ENCODE assay signal across 1 cellular context in the genomic region with DNA sequence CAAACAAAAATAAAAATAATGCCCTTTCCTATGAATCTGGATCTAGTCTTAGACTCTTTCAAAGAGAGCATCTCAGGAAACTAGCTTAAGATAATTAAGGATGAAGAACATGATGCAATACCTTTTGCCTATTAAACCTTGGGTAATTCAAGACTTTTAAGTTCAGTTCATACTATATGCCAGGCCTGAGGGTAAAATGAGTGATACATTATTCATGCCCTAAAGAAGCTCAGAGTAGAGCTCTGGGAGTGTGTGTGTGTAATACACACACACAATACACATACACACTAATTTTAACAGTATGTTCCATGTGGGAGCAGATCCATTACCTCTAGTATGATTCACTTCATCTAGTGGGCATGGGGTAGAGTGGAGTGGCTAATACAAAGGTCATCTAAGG.
TF ChIP-seq lines count a peak whose summit lies in the region.

No MANE protein-coding gene starts in this region.

TF ChIP-seq in SK-N-SH, 30 proteins besides CTCF, POLR2A, EP300 and RAD21 (continued from another document):
- TF ChIP-seq, protein P1, sequence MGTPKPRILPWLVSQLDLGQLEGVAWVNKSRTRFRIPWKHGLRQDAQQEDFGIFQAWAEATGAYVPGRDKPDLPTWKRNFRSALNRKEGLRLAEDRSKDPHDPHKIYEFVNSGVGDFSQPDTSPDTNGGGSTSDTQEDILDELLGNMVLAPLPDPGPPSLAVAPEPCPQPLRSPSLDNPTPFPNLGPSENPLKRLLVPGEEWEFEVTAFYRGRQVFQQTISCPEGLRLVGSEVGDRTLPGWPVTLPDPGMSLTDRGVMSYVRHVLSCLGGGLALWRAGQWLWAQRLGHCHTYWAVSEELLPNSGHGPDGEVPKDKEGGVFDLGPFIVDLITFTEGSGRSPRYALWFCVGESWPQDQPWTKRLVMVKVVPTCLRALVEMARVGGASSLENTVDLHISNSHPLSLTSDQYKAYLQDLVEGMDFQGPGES (IDR thresholded peaks at IDR 0.05; ENCODE audit: low read depth, low read length) = no peak
- TF ChIP-seq, protein P2, sequence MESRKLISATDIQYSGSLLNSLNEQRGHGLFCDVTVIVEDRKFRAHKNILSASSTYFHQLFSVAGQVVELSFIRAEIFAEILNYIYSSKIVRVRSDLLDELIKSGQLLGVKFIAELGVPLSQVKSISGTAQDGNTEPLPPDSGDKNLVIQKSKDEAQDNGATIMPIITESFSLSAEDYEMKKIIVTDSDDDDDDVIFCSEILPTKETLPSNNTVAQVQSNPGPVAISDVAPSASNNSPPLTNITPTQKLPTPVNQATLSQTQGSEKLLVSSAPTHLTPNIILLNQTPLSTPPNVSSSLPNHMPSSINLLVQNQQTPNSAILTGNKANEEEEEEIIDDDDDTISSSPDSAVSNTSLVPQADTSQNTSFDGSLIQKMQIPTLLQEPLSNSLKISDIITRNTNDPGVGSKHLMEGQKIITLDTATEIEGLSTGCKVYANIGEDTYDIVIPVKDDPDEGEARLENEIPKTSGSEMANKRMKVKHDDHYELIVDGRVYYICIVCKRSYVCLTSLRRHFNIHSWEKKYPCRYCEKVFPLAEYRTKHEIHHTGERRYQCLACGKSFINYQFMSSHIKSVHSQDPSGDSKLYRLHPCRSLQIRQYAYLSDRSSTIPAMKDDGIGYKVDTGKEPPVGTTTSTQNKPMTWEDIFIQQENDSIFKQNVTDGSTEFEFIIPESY (IDR thresholded peaks at IDR 0.05; ENCODE audit: borderline replicate concordance, low read depth) = no peak
- TF ChIP-seq FOSL2 (IDR thresholded peaks at IDR 0.05; ENCODE audit: borderline replicate concordance, low read depth) (no peak), RFX5 (IDR thresholded peaks at IDR 0.05; ENCODE audit: low read length) (no peak), NRF1 (IDR thresholded peaks at IDR 0.05; ENCODE audit: low read depth, low read length) (no peak), MEF2A (IDR thresholded peaks at IDR 0.05; ENCODE audit: borderline replicate concordance, low read depth) (no peak), SIN3A (IDR thresholded peaks at IDR 0.05; ENCODE audit: borderline replicate concordance, low read depth, low read length) (no peak), CHD2 (IDR thresholded peaks at IDR 0.05; ENCODE audit: low read length, partially characterized antibody) (no peak)
- TF ChIP-seq, protein P3, sequence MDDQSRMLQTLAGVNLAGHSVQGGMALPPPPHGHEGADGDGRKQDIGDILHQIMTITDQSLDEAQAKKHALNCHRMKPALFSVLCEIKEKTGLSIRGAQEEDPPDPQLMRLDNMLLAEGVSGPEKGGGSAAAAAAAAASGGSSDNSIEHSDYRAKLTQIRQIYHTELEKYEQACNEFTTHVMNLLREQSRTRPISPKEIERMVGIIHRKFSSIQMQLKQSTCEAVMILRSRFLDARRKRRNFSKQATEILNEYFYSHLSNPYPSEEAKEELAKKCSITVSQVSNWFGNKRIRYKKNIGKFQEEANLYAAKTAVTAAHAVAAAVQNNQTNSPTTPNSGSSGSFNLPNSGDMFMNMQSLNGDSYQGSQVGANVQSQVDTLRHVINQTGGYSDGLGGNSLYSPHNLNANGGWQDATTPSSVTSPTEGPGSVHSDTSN (IDR thresholded peaks at IDR 0.05) = no peak
